In genomic region chr6:43744490-43744889, GRCh38 we compare ENCODE assay signal across 1 cellular context.
A peak's percentile ranks its signal among the peaks of the same experiment; 100 is the strongest.
TF ChIP-seq lines count a peak whose summit lies in the region.

No MANE protein-coding gene starts in this region.

TF ChIP-seq in A549, 52 proteins besides CTCF, POLR2A, EP300 and RAD21:
- TF ChIP-seq MAFK (IDR thresholded peaks at IDR 0.05; ENCODE audit: partially characterized antibody) (peak; percentile 51), GATA3 (IDR thresholded peaks at IDR 0.05; ENCODE audit: borderline replicate concordance) (no peak)
